ENCODE assay signal across 21 cellular contexts in the genomic region with DNA sequence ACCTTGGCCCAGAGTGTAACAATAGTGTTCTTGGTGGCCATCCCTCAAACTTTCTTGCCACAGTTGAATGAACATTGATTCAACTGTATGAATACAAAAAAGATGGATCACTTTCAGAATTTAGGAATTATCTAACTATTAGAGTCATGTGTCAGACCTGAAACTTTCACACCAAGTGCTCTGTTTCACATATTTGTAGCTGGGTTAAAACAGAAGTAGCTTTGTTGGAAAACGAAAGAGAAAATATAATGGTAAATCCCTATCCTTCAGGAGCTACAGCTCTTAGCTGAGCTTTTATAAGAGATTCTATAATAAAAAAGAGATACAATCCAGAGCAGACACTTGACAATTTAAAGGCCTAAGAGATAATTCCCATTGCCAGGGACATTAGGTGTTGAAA.
"Had no signal": no experiment of that assay in that cellular context is flagged by ENCODE, and none has a peak within 500 bp of the region (broad histone marks: within the 10 kb centered on the region; RNA-seq: fewer than 3 reads in every experiment).

No MANE protein-coding gene starts in this region.

- ATAC-seq: activated CD4-positive, alpha-beta T cell treated with anti-CD3 and anti-CD28 coated beads for 36 hours; activated T-cell treated with anti-CD3 and anti-CD28 coated beads, Interleukin-2, amount 50 U/mL, for 4 hours; activated T-helper 17 cell treated with anti-CD3 and anti-CD28 coated beads, Interleukin-2, amount 50 U/mL, for 72 hours; esophagus mucosa had no signal

- DNase-seq: activated CD4-positive, alpha-beta memory T cell treated with anti-CD3 and anti-CD28 coated beads, Interleukin-2, amount 10 ng/mL, durations not matched to agents 7 days and 5 days; activated CD4-positive, alpha-beta T cell treated with anti-CD3 and anti-CD28 coated beads for 36 hours; activated CD4-positive, alpha-beta T cell treated with anti-CD3 and anti-CD28 coated beads, Interleukin-2, amount 10 ng/mL, durations not matched to agents 24 days and 14 days; activated CD4-positive, CD25-positive, alpha-beta regulatory T cell; activated CD4-positive, CD25-positive, alpha-beta regulatory T cell treated with anti-CD3 and anti-CD28 coated beads, Interleukin-2, amount 50 U/mL, for 72 hours; activated effector memory CD4-positive, alpha-beta T cell treated with Interleukin-2 at 50 U/mL for 16 hours; activated gamma-delta T cell treated with Interleukin-2 at 50 U/mL for 16 hours; activated naive CD4-positive, alpha-beta T cell treated with anti-CD3 and anti-CD28 coated beads, Interleukin-2, amount 50 U/mL, for 16 hours; activated naive CD4-positive, alpha-beta T cell treated with Interleukin-2 at 50 U/mL for 16 hours; activated T-cell treated with anti-CD3 and anti-CD28 coated beads, Interleukin-2, amount 50 U/mL, for 4 hours; amniotic stem cell; anterior cingulate cortex; brain microvascular endothelial cell; dorsolateral prefrontal cortex; effector memory CD4-positive, alpha-beta T cell; endodermal cell; foreskin fibroblast; head of caudate nucleus; hippocampal formation had no signal
